ENCODE assay signal across 27 cellular contexts in genomic region chr21:31156169-31156568, GRCh38.
"Had no signal": no experiment of that assay in that cellular context is flagged by ENCODE, and none has a peak within 500 bp of the region (broad histone marks: within the 10 kb centered on the region; RNA-seq: fewer than 3 reads in every experiment).

No MANE protein-coding gene starts in this region.

- H3K4me3 ChIP-seq: colonic mucosa, esophagus squamous epithelium, heart right ventricle, left lung, ovary, psoas muscle, sigmoid colon, spleen, stomach, testis, tibial artery, upper lobe of left lung had no signal

- H3K36me3 Mint-ChIP-seq: stimulated activated memory B cell treated with anti-CD40 and anti-IgM and Interleukin-4, amounts not matched to agents 10 μg/mL and 1 μg/mL and 100 μg/mL, for 72 hours had no signal

- H3K9me3 Mint-ChIP-seq: dendritic cell treated with granulocyte-macrophage colony-stimulating factor and Interleukin-4, amounts not matched to agents 40 ng/mL and 50 ng/mL, for 4 days had no signal

- H3K4me3 Mint-ChIP-seq: dendritic cell treated with granulocyte-macrophage colony-stimulating factor and Interleukin-4, amounts not matched to agents 40 ng/mL and 50 ng/mL, for 4 days; naive thymus-derived CD8-positive, alpha-beta T cell; nephron progenitor cell; stimulated activated memory B cell treated with anti-CD40 and anti-IgM and Interleukin-4, amounts not matched to agents 10 μg/mL and 1 μg/mL and 100 μg/mL, for 72 hours had no signal

- ATAC-seq: heart right ventricle; left cardiac atrium; left lung; naive thymus-derived CD8-positive, alpha-beta T cell; psoas muscle; right cardiac atrium; stimulated activated memory B cell treated with anti-CD40 and anti-IgM and Interleukin-4, amounts not matched to agents 10 μg/mL and 1 μg/mL and 100 μg/mL, for 72 hours had no signal

- H3K36me3 ChIP-seq: colonic mucosa, heart right ventricle, left lung, ovary, sigmoid colon, spleen, stomach, tibial artery, upper lobe of left lung had no signal

- H3K4me1 Mint-ChIP-seq: stimulated activated memory B cell treated with anti-CD40 and anti-IgM and Interleukin-4, amounts not matched to agents 10 μg/mL and 1 μg/mL and 100 μg/mL, for 72 hours had no signal

- H3K27ac ChIP-seq: colonic mucosa, esophagus squamous epithelium, heart right ventricle, left lung, ovary, psoas muscle, sigmoid colon, spleen, stomach, testis, tibial artery, upper lobe of left lung had no signal

- H3K27me3 Mint-ChIP-seq: dendritic cell treated with granulocyte-macrophage colony-stimulating factor and Interleukin-4, amounts not matched to agents 40 ng/mL and 50 ng/mL, for 4 days; naive thymus-derived CD8-positive, alpha-beta T cell; stimulated activated memory B cell treated with anti-CD40 and anti-IgM and Interleukin-4, amounts not matched to agents 10 μg/mL and 1 μg/mL and 100 μg/mL, for 72 hours had no signal

- H3K27me3 ChIP-seq: colonic mucosa, esophagus squamous epithelium, left lung, ovary, spleen, stomach, testis, tibial artery, upper lobe of left lung had no signal

- H3K4me1 ChIP-seq: colonic mucosa, psoas muscle, sigmoid colon had no signal

- H3K9me3 ChIP-seq: colonic mucosa, ovary, testis had no signal

- DNase-seq: colonic mucosa; effector CD8-positive, alpha-beta T cell; erythroblast; esophagus squamous epithelium; foreskin melanocyte; glutamatergic neuron; heart right ventricle; hippocampal formation; left cardiac atrium; left lung; mesendoderm; midbrain; naive thymus-derived CD8-positive, alpha-beta T cell; nephron progenitor cell; occipital lobe; ovary; psoas muscle; right cardiac atrium; sigmoid colon; spleen; stimulated activated CD4-positive, alpha-beta T cell treated with anti-CD3 and anti-CD28 coated beads, Interleukin-4, amount 100 ng/mL, for 4 hours; stomach; testis; tibial artery had no signal

- H3K27ac Mint-ChIP-seq: dendritic cell treated with granulocyte-macrophage colony-stimulating factor and Interleukin-4, amounts not matched to agents 40 ng/mL and 50 ng/mL, for 4 days; nephron progenitor cell; stimulated activated memory B cell treated with anti-CD40 and anti-IgM and Interleukin-4, amounts not matched to agents 10 μg/mL and 1 μg/mL and 100 μg/mL, for 72 hours had no signal
